Comparison of ENCODE assay signal across 9 cellular contexts in the genomic region with DNA sequence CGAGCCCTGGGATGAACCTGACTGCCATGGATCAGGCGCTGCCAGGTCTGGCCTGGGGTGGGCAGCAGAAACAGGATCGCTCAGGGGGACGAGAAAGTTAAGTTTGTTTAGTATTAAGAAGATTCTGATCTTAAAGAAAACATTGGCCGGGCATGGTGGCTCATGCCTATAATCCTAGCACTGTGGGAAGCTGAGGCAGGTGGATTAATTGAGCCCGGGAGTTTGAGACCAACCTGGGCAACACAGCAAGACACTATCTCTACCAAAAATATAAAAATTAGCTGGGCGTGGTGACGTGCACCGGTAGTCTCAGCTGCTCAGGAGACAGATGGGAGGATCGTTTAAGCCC. TPM values are rescaled to one million over a fixed set of nuclear protein-coding genes. Genes with fewer than 3 reads are reported as not detected.
DNase-seq lines count a peak whose midpoint lies in the region; ATAC-seq and TF ChIP-seq lines count a peak whose summit lies in the region.
"Had no signal": no experiment of that assay in that cellular context is flagged by ENCODE, and none has a peak within 500 bp of the region (broad histone marks: within the 10 kb centered on the region; RNA-seq: fewer than 3 reads in every experiment).

No MANE protein-coding gene starts in this region.

- H3K4me3 Mint-ChIP-seq in activated T-cell treated with anti-CD3 and anti-CD28 coated beads, Interleukin-2, amount 50 U/mL, for 72 hours, result peak overlapping the region; percentile 60 to 65
- peak overlapping the region; percentile 44 for H3K4me3 Mint-ChIP-seq in activated CD4-positive, alpha-beta memory T cell treated with anti-CD3 and anti-CD28 coated beads, Interleukin-2, amount 10 ng/mL, durations not matched to agents 7 days and 5 days

- H3K36me3 ChIP-seq in iPS-18a (ENCODE audit: control insufficient read depth, low read depth, low read length) (no peaks in the 10 kb centered on the region), thoracic aorta (peaks cover 10% of the 10 kb centered on the region)

- CTCF ChIA-PET in activated CD4-positive, alpha-beta memory T cell treated with anti-CD3 and anti-CD28 coated beads, Interleukin-2, amount 10 ng/mL, durations not matched to agents 7 days and 5 days (lab: Charles Lee), result interaction anchor here (1.3 kb wide), 1 partner anchor 361 kb away, joined by 5 read pairs; no protein-coding TSS in a partner anchor

- peaks cover 7% of the 10 kb centered on the region for H3K4me1 ChIP-seq in iPS-18a (ENCODE audit: control insufficient read depth, low read depth, low read length)
- peaks cover 8 to 26% of the 10 kb centered on the region in 2 donors for H3K4me1 ChIP-seq in thoracic aorta (ENCODE audit: control insufficient read depth in 1 of 2, low read depth in 2 of 2)

- no peaks in the 10 kb centered on the region for H3K9me3 Mint-ChIP-seq in activated T-cell treated with anti-CD3 and anti-CD28 coated beads, Interleukin-2, amount 50 U/mL, for 72 hours
- H3K9me3 Mint-ChIP-seq in activated CD4-positive, alpha-beta memory T cell treated with anti-CD3 and anti-CD28 coated beads, Interleukin-2, amount 10 ng/mL, durations not matched to agents 7 days and 5 days, result no peaks in the 10 kb centered on the region

- no peak for TF ChIP-seq CTCF in thoracic aorta (IDR thresholded peaks at IDR 0.05)

- H3K27ac ChIP-seq in iPS-18a (ENCODE audit: low read length) (no peak overlapping the region), thoracic aorta (peak overlapping the region; percentile 97)

- H3K9me3 ChIP-seq in iPS-18a (ENCODE audit: control insufficient read depth, low read depth, low read length) (no peaks in the 10 kb centered on the region), thoracic aorta (no peaks in the 10 kb centered on the region)

- H3K27ac Mint-ChIP-seq in activated T-cell treated with anti-CD3 and anti-CD28 coated beads, Interleukin-2, amount 50 U/mL, for 72 hours, result no peak overlapping the region
- H3K27ac Mint-ChIP-seq in activated CD4-positive, alpha-beta memory T cell treated with anti-CD3 and anti-CD28 coated beads, Interleukin-2, amount 10 ng/mL, durations not matched to agents 7 days and 5 days, result peak overlapping the region; percentile 49

- peaks cover 11% of the 10 kb centered on the region for H3K27me3 ChIP-seq in iPS-18a (ENCODE audit: control insufficient read depth, insufficient read depth, low read length)
- no peaks in the 10 kb centered on the region for H3K27me3 ChIP-seq in thoracic aorta (replicated peaks; ENCODE audit: insufficient read depth)

- H3K9ac ChIP-seq in iPS-18a (ENCODE audit: low read length), result no peak overlapping the region

- ATAC-seq in activated T-cell treated with anti-CD3 and anti-CD28 coated beads, Interleukin-2, amount 50 U/mL, for 72 hours (replicated peaks in 1 of 2), result no peak
- no peak for ATAC-seq in thoracic aorta (ENCODE audit: insufficient number of reproducible peaks, low FRiP score, low read depth)
- ATAC-seq in HG02852 (IDR thresholded peaks at IDR 0.05; ENCODE audit: unreplicated experiment), result no peak
- ATAC-seq in HG02763 (IDR thresholded peaks at IDR 0.05; ENCODE audit: unreplicated experiment), result no peak

- peak overlapping the region; percentile 21 for H3K4me3 ChIP-seq in iPS-18a (ENCODE audit: low read length)
- peak overlapping the region; percentile 83 for H3K4me3 ChIP-seq in thoracic aorta

- H3K27me3 Mint-ChIP-seq in activated T-cell treated with anti-CD3 and anti-CD28 coated beads, Interleukin-2, amount 50 U/mL, for 72 hours (ENCODE audit: low read depth), result no peaks in the 10 kb centered on the region
- H3K27me3 Mint-ChIP-seq in activated CD4-positive, alpha-beta memory T cell treated with anti-CD3 and anti-CD28 coated beads, Interleukin-2, amount 10 ng/mL, durations not matched to agents 7 days and 5 days, result no peaks in the 10 kb centered on the region

- peaks cover 17% of the 10 kb centered on the region for H3K4me1 Mint-ChIP-seq in activated T-cell treated with anti-CD3 and anti-CD28 coated beads, Interleukin-2, amount 50 U/mL, for 72 hours (ENCODE audit: low read depth)
- peaks cover 33% of the 10 kb centered on the region for H3K4me1 Mint-ChIP-seq in activated CD4-positive, alpha-beta memory T cell treated with anti-CD3 and anti-CD28 coated beads, Interleukin-2, amount 10 ng/mL, durations not matched to agents 7 days and 5 days

- POLR2A ChIA-PET in activated CD4-positive, alpha-beta memory T cell treated with anti-CD3 and anti-CD28 coated beads, Interleukin-2, amount 10 ng/mL, durations not matched to agents 7 days and 5 days (lab: Charles Lee), result interaction anchor here (0.8 to 2.2 kb wide), 2 partner anchors 25 to 450 kb away, joined by 3 to 9 read pairs; no protein-coding TSS in a partner anchor

- peaks cover 4 to 6% of the 10 kb centered on the region in 2 donors for H3K36me3 Mint-ChIP-seq in activated T-cell treated with anti-CD3 and anti-CD28 coated beads, Interleukin-2, amount 50 U/mL, for 72 hours (ENCODE audit: insufficient read depth in 2 of 2)
- peaks cover 5% of the 10 kb centered on the region for H3K36me3 Mint-ChIP-seq in activated CD4-positive, alpha-beta memory T cell treated with anti-CD3 and anti-CD28 coated beads, Interleukin-2, amount 10 ng/mL, durations not matched to agents 7 days and 5 days (ENCODE audit: low read depth)

- DNase-seq in activated T-cell treated with anti-CD3 and anti-CD28 coated beads, Interleukin-2, amount 50 U/mL, for 72 hours, result no peak
- no peak for DNase-seq in activated T-cell treated with anti-CD3 and anti-CD28 coated beads for 4 hours
- DNase-seq in activated CD4-positive, alpha-beta memory T cell treated with anti-CD3 and anti-CD28 coated beads, Interleukin-2, amount 10 ng/mL, durations not matched to agents 7 days and 5 days, result no peak
- no peak for DNase-seq in thoracic aorta (ENCODE audit: low spot score)
- DNase-seq in NCI-H1417 (lab: John Stamatoyannopoulos, UW), result no peak
- DNase-seq: activated gamma-delta T cell treated with Interleukin-2 at 50 U/mL for 16 hours had no signal

RNA-seq across cellular contexts. Expression of a gene that starts 0.7 kb away (rescaled TPM):
- total RNA-seq in activated T-cell treated with anti-CD3 and anti-CD28 coated beads, Interleukin-2, amount 50 U/mL, for 72 hours, result 100 to 1,000 TPM; 755 to 777 TPM
- total RNA-seq in activated CD4-positive, alpha-beta memory T cell treated with anti-CD3 and anti-CD28 coated beads, Interleukin-2, amount 10 ng/mL, durations not matched to agents 7 days and 5 days, result 1,000 to 10,000 TPM; 1,571 to 1,579 TPM
- total RNA-seq in thoracic aorta, result over 10,000 TPM in 1 of 2 donors, 1,000 to 10,000 TPM in 1; 5,928 to 11,236 TPM

RNA-seq across cellular contexts. Expression of a gene that starts 4.0 kb away (rescaled TPM):
- 10 to 100 TPM; 91.0 to 92.9 TPM for total RNA-seq in activated T-cell treated with anti-CD3 and anti-CD28 coated beads, Interleukin-2, amount 50 U/mL, for 72 hours
- total RNA-seq in activated CD4-positive, alpha-beta memory T cell treated with anti-CD3 and anti-CD28 coated beads, Interleukin-2, amount 10 ng/mL, durations not matched to agents 7 days and 5 days, result 10 to 100 TPM; 65.5 to 66.0 TPM
- 10 to 100 TPM; 43.8 to 74.2 TPM for total RNA-seq in thoracic aorta

RNA-seq across cellular contexts. Expression of a gene that starts 23.0 kb away (rescaled TPM):
- 1,000 to 10,000 TPM; 3,958 to 4,635 TPM for total RNA-seq in activated T-cell treated with anti-CD3 and anti-CD28 coated beads, Interleukin-2, amount 50 U/mL, for 72 hours
- 1,000 to 10,000 TPM; 2,958 to 2,962 TPM for total RNA-seq in activated CD4-positive, alpha-beta memory T cell treated with anti-CD3 and anti-CD28 coated beads, Interleukin-2, amount 10 ng/mL, durations not matched to agents 7 days and 5 days
- 1,000 to 10,000 TPM; 2,221 to 4,479 TPM for total RNA-seq in thoracic aorta

RNA-seq across cellular contexts. Expression of a gene that starts 33.9 kb away (rescaled TPM):
- 10 to 100 TPM in 1 of 2 donors, 1 to 10 TPM in 1; 9.3 to 11.4 TPM for total RNA-seq in activated T-cell treated with anti-CD3 and anti-CD28 coated beads, Interleukin-2, amount 50 U/mL, for 72 hours
- 10 to 100 TPM; 23.3 to 23.7 TPM for total RNA-seq in activated CD4-positive, alpha-beta memory T cell treated with anti-CD3 and anti-CD28 coated beads, Interleukin-2, amount 10 ng/mL, durations not matched to agents 7 days and 5 days
- total RNA-seq in thoracic aorta, result 10 to 100 TPM; 39.9 to 41.8 TPM

RNA-seq across cellular contexts. Expression of a gene that starts 36.2 kb away (rescaled TPM):
- 100 to 1,000 TPM in 1 of 2 donors, 10 to 100 TPM in 1; 89.0 to 106 TPM for total RNA-seq in activated T-cell treated with anti-CD3 and anti-CD28 coated beads, Interleukin-2, amount 50 U/mL, for 72 hours
- 10 to 100 TPM; 93.7 to 93.9 TPM for total RNA-seq in activated CD4-positive, alpha-beta memory T cell treated with anti-CD3 and anti-CD28 coated beads, Interleukin-2, amount 10 ng/mL, durations not matched to agents 7 days and 5 days
- total RNA-seq in thoracic aorta, result 10 to 100 TPM; 54.3 to 71.1 TPM
